ENCODE assay signal across 9 cellular contexts in the genomic region with DNA sequence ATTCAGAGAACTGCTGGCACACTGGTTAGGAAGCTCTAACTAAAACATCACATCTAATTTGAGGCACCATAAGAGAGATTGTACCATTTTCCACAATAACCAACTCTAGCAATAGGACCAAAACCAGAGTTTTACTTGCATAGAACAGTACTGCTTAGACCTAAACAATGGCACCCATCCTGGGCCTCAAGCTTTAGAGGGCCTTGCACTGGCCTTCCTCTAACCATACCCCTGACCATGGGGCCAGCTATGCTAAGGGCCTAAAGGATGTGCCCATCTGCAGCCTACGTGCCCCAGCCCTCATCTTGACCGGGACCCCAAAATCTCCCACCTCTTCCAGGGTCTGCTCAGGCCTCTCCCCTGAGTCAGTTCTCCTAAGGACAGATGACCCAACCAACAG.
"Had no signal": no experiment of that assay in that cellular context is flagged by ENCODE, and none has a peak within 500 bp of the region (broad histone marks: within the 10 kb centered on the region; RNA-seq: fewer than 3 reads in every experiment).

No MANE protein-coding gene starts in this region.

- H3K4me3 Mint-ChIP-seq: HFFc6, IgD-negative memory B cell had no signal

- H3K27ac ChIP-seq: GM23248, HL-60 had no signal

- H3K27ac Mint-ChIP-seq: HFFc6, IgD-negative memory B cell had no signal

- ATAC-seq: HCT116, HepG2 had no signal

- DNase-seq: GM23248, GOT3, H7, HFFc6 had no signal

- H3K9me3 ChIP-seq: HAP-1 had no signal

- H3K9ac ChIP-seq: GM23248 had no signal

- H2AFZ ChIP-seq: GM23248 had no signal

- H3K4me1 ChIP-seq: HAP-1 had no signal

- H3K9me3 Mint-ChIP-seq: HFFc6 had no signal

- H3K4me3 ChIP-seq: GM23248, HAP-1 had no signal

- H3K36me3 ChIP-seq: HAP-1 had no signal
